ENCODE assay signal across 21 cellular contexts in genomic region chr10:129174167-129175014, GRCh38.
"Had no signal": no experiment of that assay in that cellular context is flagged by ENCODE, and none has a peak within 500 bp of the region (broad histone marks: within the 10 kb centered on the region; RNA-seq: fewer than 3 reads in every experiment).

No MANE protein-coding gene starts in this region.

- H3K27ac ChIP-seq: body of pancreas, coronary artery, lower lobe of right lung, neural progenitor cell, parathyroid adenoma, stomach, testis had no signal

- H3K9ac ChIP-seq: neural progenitor cell, parathyroid adenoma had no signal

- H3K36me3 Mint-ChIP-seq: activated naive CD4-positive, alpha-beta T cell treated with anti-CD3 and anti-CD28 coated beads, Interleukin-2, amount 50 U/mL, for 24 hours; mesothelial cell of epicardium; neural progenitor cell had no signal

- H3K9me3 ChIP-seq: body of pancreas, lower lobe of right lung, stomach, testis had no signal

- DNase-seq: activated B cell treated with CpG ODN at 0.5 μM for 24 hours; activated CD4-positive, alpha-beta T cell treated with anti-CD3 and anti-CD28 coated beads for 48 hours; activated CD8-positive, alpha-beta memory T cell treated with anti-CD3 and anti-CD28 coated beads, Interleukin-2, amount 50 U/mL, for 4 hours; activated CD8-positive, alpha-beta T cell treated with anti-CD3 and anti-CD28 coated beads, Interleukin-2, amount 10 ng/mL, durations not matched to agents 7 days and 5 days; activated effector memory CD4-positive, alpha-beta T cell treated with anti-CD3 and anti-CD28 coated beads, Interleukin-2, amount 50 U/mL, for 16 hours; activated T-cell treated with anti-CD3 and anti-CD28 coated beads, Interleukin-2, amount 50 U/mL, for 48 hours; body of pancreas; hypothalamus; kidney glomerular epithelial cell; lower lobe of right lung; stomach; T-helper 2 cell; testis had no signal

- H3K9me3 Mint-ChIP-seq: activated B cell treated with CpG ODN at 0.5 μM for 24 hours; activated naive CD4-positive, alpha-beta T cell treated with anti-CD3 and anti-CD28 coated beads, Interleukin-2, amount 50 U/mL, for 24 hours; central memory CD8-positive, alpha-beta T cell; mesothelial cell of epicardium; neural progenitor cell had no signal

- H3K4me2 ChIP-seq: neural progenitor cell, smooth muscle cell had no signal

- H3K36me3 ChIP-seq: lower lobe of right lung, neural progenitor cell, stomach had no signal

- H2AFZ ChIP-seq: neural progenitor cell, parathyroid adenoma had no signal

- H3K4me3 Mint-ChIP-seq: activated B cell treated with CpG ODN at 0.5 μM for 24 hours; activated CD8-positive, alpha-beta T cell treated with anti-CD3 and anti-CD28 coated beads, Interleukin-2, amount 10 ng/mL, durations not matched to agents 7 days and 5 days; activated naive CD4-positive, alpha-beta T cell treated with anti-CD3 and anti-CD28 coated beads, Interleukin-2, amount 50 U/mL, for 24 hours; central memory CD8-positive, alpha-beta T cell; mesothelial cell of epicardium; neural progenitor cell had no signal

- ATAC-seq: activated CD8-positive, alpha-beta T cell treated with anti-CD3 and anti-CD28 coated beads, Interleukin-2, amount 10 ng/mL, durations not matched to agents 7 days and 5 days; body of pancreas; esophagus mucosa; lower lobe of right lung had no signal

- H3K27me3 ChIP-seq: body of pancreas, neural progenitor cell, testis had no signal

- H3K4me1 Mint-ChIP-seq: activated B cell treated with CpG ODN at 0.5 μM for 24 hours; activated naive CD4-positive, alpha-beta T cell treated with anti-CD3 and anti-CD28 coated beads, Interleukin-2, amount 50 U/mL, for 24 hours; central memory CD8-positive, alpha-beta T cell had no signal

- H3K4me1 ChIP-seq: body of pancreas, lower lobe of right lung, parathyroid adenoma, stomach, testis had no signal

- H3K4me3 ChIP-seq: body of pancreas, coronary artery, lower lobe of right lung, neural progenitor cell, smooth muscle cell, stomach, testis had no signal

- H3K27ac Mint-ChIP-seq: activated B cell treated with CpG ODN at 0.5 μM for 24 hours; activated CD8-positive, alpha-beta T cell treated with anti-CD3 and anti-CD28 coated beads, Interleukin-2, amount 10 ng/mL, durations not matched to agents 7 days and 5 days; activated naive CD4-positive, alpha-beta T cell treated with anti-CD3 and anti-CD28 coated beads, Interleukin-2, amount 50 U/mL, for 24 hours; mesothelial cell of epicardium; neural progenitor cell had no signal
